Comparison of ENCODE assay signal across 15 cellular contexts in the genomic region with DNA sequence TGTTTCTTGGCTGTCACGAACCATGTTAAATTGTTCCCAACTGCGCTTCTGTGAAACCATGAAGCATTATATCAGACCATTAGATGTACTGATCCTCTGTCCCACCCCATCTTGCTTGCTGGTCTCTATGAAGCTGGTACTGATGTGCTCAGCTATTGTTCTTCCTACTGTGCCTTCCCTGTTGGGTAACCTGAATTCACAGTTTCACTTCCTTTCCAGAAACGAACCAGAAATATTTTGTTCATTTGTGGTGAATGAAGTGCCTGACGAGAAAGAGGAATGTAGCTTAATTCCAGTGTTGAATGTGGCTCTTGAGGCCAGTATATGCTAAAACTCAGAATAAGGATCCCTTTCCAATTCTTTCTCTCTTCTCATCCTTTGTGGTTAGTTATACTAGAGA. TPM values are rescaled to one million over a fixed set of nuclear protein-coding genes. Genes with fewer than 3 reads are reported as not detected.
"Had no signal": no experiment of that assay in that cellular context is flagged by ENCODE, and none has a peak within 500 bp of the region (broad histone marks: within the 10 kb centered on the region; RNA-seq: fewer than 3 reads in every experiment).

No MANE protein-coding gene starts in this region.

- H3K27me3 ChIP-seq: adrenal gland, cardiac muscle cell, dorsolateral prefrontal cortex, sigmoid colon, spleen, suprapubic skin had no signal

- H3K4me3 ChIP-seq: adrenal gland, cardiac muscle cell, dorsolateral prefrontal cortex, lung, sigmoid colon, spleen, suprapubic skin had no signal

- H3K36me3 ChIP-seq: adrenal gland, cardiac muscle cell, sigmoid colon, spleen, suprapubic skin had no signal

- ATAC-seq: activated CD4-positive, alpha-beta T cell treated with anti-CD3 and anti-CD28 coated beads for 36 hours; activated CD8-positive, alpha-beta T cell treated with anti-CD3 and anti-CD28 coated beads for 36 hours had no signal

- H3K4me1 ChIP-seq: adrenal gland, sigmoid colon, spleen, suprapubic skin had no signal

- DNase-seq: activated CD4-positive, alpha-beta T cell treated with anti-CD3 and anti-CD28 coated beads for 36 hours; activated CD8-positive, alpha-beta memory T cell treated with anti-CD3 and anti-CD28 coated beads, Interleukin-2, amount 50 U/mL, for 4 hours; activated CD8-positive, alpha-beta T cell treated with anti-CD3 and anti-CD28 coated beads for 36 hours; activated effector memory CD4-positive, alpha-beta T cell treated with anti-CD3 and anti-CD28 coated beads, Interleukin-2, amount 50 U/mL, for 16 hours; activated T-cell treated with anti-CD3 and anti-CD28 coated beads, Interleukin-2, amount 50 U/mL, for 48 hours; adrenal gland; dorsolateral prefrontal cortex; erythroblast; islet precursor cell; sigmoid colon; spleen; trophoblast cell had no signal

- H3K9me3 ChIP-seq: adrenal gland, sigmoid colon, spleen, suprapubic skin had no signal

- H3K27ac ChIP-seq: adrenal gland, cardiac muscle cell, dorsolateral prefrontal cortex, sigmoid colon, spleen, suprapubic skin had no signal

RNA-seq across cellular contexts. Expression of a gene that starts 58.1 kb away (rescaled TPM):
- total RNA-seq: activated CD4-positive, alpha-beta T cell treated with anti-CD3 and anti-CD28 coated beads for 36 hours; activated CD8-positive, alpha-beta T cell treated with anti-CD3 and anti-CD28 coated beads for 36 hours; suprapubic skin had no signal
